Comparison of ENCODE assay signal across 8 cellular contexts in the genomic region with DNA sequence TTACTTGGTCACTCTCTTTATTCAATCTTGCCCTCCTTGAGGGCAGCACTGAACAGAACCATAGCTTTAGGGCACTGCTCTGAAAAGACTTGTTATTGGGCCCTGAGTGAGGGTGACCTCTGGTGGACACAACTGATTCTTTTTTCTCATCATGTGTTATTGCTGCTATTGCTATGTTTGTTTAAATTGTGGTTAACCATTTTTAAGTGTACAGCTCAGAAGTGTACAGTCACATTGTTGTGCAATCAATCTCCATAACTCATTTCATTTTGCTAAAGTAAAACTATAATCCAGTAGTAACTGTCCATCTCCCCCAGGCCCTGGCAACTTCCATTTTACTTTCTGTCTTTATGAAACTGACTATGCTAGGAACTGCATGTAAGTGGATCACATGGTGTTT.
A peak's percentile ranks its signal among the peaks of the same experiment; 100 is the strongest.
DNase-seq lines count a peak whose midpoint lies in the region; ATAC-seq, FAIRE-seq and TF ChIP-seq lines count a peak whose summit lies in the region.

No MANE protein-coding gene starts in this region.

- H4K20me1 ChIP-seq in Karpas-422 (ENCODE audit: insufficient read depth, low read depth, low read length): no peaks in the 10 kb centered on the region

- peaks cover 5% of the 10 kb centered on the region for H3K4me1 Mint-ChIP-seq in activated naive CD4-positive, alpha-beta T cell treated with anti-CD3 and anti-CD28 coated beads, Interleukin-2, amount 10 ng/mL, durations not matched to agents 7 days and 5 days

- H3K4me2 ChIP-seq in A549 (no peak overlapping the region), Karpas-422 (ENCODE audit: low read depth, low read length, poor library complexity, severe bottlenecking) (no peak overlapping the region)

- intact Hi-C loops in left cardiac atrium (cut with DNase I): loop anchor here in 1 of 2 donors (5.0 kb wide), 1 partner anchor 302 kb away; no protein-coding TSS in a partner anchor

- H3K4me3 Mint-ChIP-seq in activated naive CD4-positive, alpha-beta T cell treated with anti-CD3 and anti-CD28 coated beads, Interleukin-2, amount 10 ng/mL, durations not matched to agents 7 days and 5 days: no peak overlapping the region

- DNase-seq in A549 (ENCODE audit: low read depth in 1 of 2, low spot score in 1 of 2) (peak; percentile 18 to 56), GM10266 (ENCODE audit: extremely low spot score) (peak; percentile 55), HCEC 1CT (peak; percentile 96), Karpas-422 (peak; percentile 68), WERI-Rb-1 (peak; percentile 44), left cardiac atrium (peak; percentile 22), small intestine (peak; percentile 56)
- DNase-seq in activated naive CD4-positive, alpha-beta T cell treated with anti-CD3 and anti-CD28 coated beads, Interleukin-2, amount 10 ng/mL, durations not matched to agents 7 days and 5 days: no peak

- H3K9me2 ChIP-seq in Karpas-422 (replicated peaks; ENCODE audit: insufficient read depth, low read length): no peaks in the 10 kb centered on the region

- no peaks in the 10 kb centered on the region for H3K79me2 ChIP-seq in Karpas-422 (ENCODE audit: low read length)

- no peak overlapping the region for H2AFZ ChIP-seq in Karpas-422 (ENCODE audit: low read length)

- peak; percentile 32 to 53; a peak in 4 of 5 replicates for TF ChIP-seq RAD21 in A549 (conservative IDR thresholded peaks at IDR 0.05 in 1 of 2, IDR thresholded peaks at IDR 0.05 in 1 of 2)

- H3K27me3 ChIP-seq in Karpas-422 (ENCODE audit: low read length): no peaks in the 10 kb centered on the region
- no peaks in the 10 kb centered on the region for H3K27me3 ChIP-seq in WERI-Rb-1 (ENCODE audit: insufficient read depth, low read depth, severe bottlenecking)
- no peaks in the 10 kb centered on the region for H3K27me3 ChIP-seq in small intestine (ENCODE audit: control insufficient read depth in 2 of 2, insufficient read depth in 2 of 2, low read length in 2 of 2)

- no peak overlapping the region for H3K27ac ChIP-seq in A549
- H3K27ac ChIP-seq in Karpas-422 (ENCODE audit: low read length): no peak overlapping the region
- no peak overlapping the region for H3K27ac ChIP-seq in WERI-Rb-1
- no peak overlapping the region for H3K27ac ChIP-seq in small intestine (ENCODE audit: low read depth in 1 of 2, low read length in 1 of 2)

- TF ChIP-seq CTCF in A549 (IDR thresholded peaks at IDR 0.05) (peak; percentile 44; the same call in 2 of the 3 replicates), GM10266 (IDR thresholded peaks at IDR 0.05; ENCODE audit: control insufficient read depth, insufficient read depth, low read depth, missing control alignments) (peak; percentile 40), WERI-Rb-1 (IDR thresholded peaks at IDR 0.05; ENCODE audit: low read depth, low read length) (peak; percentile 68)

- H3K36me3 Mint-ChIP-seq in activated naive CD4-positive, alpha-beta T cell treated with anti-CD3 and anti-CD28 coated beads, Interleukin-2, amount 10 ng/mL, durations not matched to agents 7 days and 5 days: no peaks in the 10 kb centered on the region

- no peak overlapping the region for H3K4me3 ChIP-seq in A549
- H3K4me3 ChIP-seq in Karpas-422 (ENCODE audit: low read length): no peak overlapping the region
- no peak overlapping the region for H3K4me3 ChIP-seq in WERI-Rb-1 (ENCODE audit: low read depth, low read length)
- H3K4me3 ChIP-seq in small intestine (ENCODE audit: low read depth in 1 of 2, low read length in 2 of 2): no peak overlapping the region

- no peak for TF ChIP-seq EP300 in A549 (IDR thresholded peaks at IDR 0.05)

- ATAC-seq in A549 (peak; percentile 81 to 87; a peak in 5 of 6 replicates), left cardiac atrium (peak; percentile 74 to 78)

- POLR2A ChIA-PET in A549 (lab: Yijun Ruan, JAX): no interaction called here

- H3K9me3 Mint-ChIP-seq in activated naive CD4-positive, alpha-beta T cell treated with anti-CD3 and anti-CD28 coated beads, Interleukin-2, amount 10 ng/mL, durations not matched to agents 7 days and 5 days: no peaks in the 10 kb centered on the region

- no peak overlapping the region for H3K9ac ChIP-seq in Karpas-422 (ENCODE audit: low read length)

- FAIRE-seq in A549 (lab: Jason Lieb, UNC) (no peak), small intestine (lab: Jason Lieb, UNC) (no peak)

- no peaks in the 10 kb centered on the region for H3K27me3 Mint-ChIP-seq in activated naive CD4-positive, alpha-beta T cell treated with anti-CD3 and anti-CD28 coated beads, Interleukin-2, amount 10 ng/mL, durations not matched to agents 7 days and 5 days

- H3K4me1 ChIP-seq in A549: no peaks in the 10 kb centered on the region
- no peaks in the 10 kb centered on the region for H3K4me1 ChIP-seq in Karpas-422 (ENCODE audit: low read length)
- H3K4me1 ChIP-seq in small intestine (ENCODE audit: control insufficient read depth in 2 of 2, insufficient read depth in 1 of 2, low read depth in 1 of 2, low read length in 1 of 2): no peaks in the 10 kb centered on the region

- CTCF ChIA-PET in A549 (lab: Yijun Ruan, JAX): interaction anchor here (0.5 to 2.9 kb wide), 17 partner anchors 8 to 665 kb away, joined by 3 to 21 read pairs (median 3); no protein-coding TSS in a partner anchor
- CTCF ChIA-PET in activated naive CD4-positive, alpha-beta T cell treated with anti-CD3 and anti-CD28 coated beads, Interleukin-2, amount 10 ng/mL, durations not matched to agents 7 days and 5 days (lab: Charles Lee): interaction anchor here (1.1 to 2.8 kb wide), 5 partner anchors 9 to 305 kb away, joined by 3 to 21 read pairs (median 5); no protein-coding TSS in a partner anchor

- no peak overlapping the region for H3K27ac Mint-ChIP-seq in activated naive CD4-positive, alpha-beta T cell treated with anti-CD3 and anti-CD28 coated beads, Interleukin-2, amount 10 ng/mL, durations not matched to agents 7 days and 5 days

- H3K36me3 ChIP-seq in Karpas-422 (ENCODE audit: insufficient read depth, low read length) (no peaks in the 10 kb centered on the region), WERI-Rb-1 (no peaks in the 10 kb centered on the region), small intestine (ENCODE audit: control insufficient read depth in 2 of 2, insufficient read depth in 2 of 2, low read length in 2 of 2) (no peaks in the 10 kb centered on the region)

- H3K9me3 ChIP-seq in A549: no peaks in the 10 kb centered on the region
- no peaks in the 10 kb centered on the region for H3K9me3 ChIP-seq in Karpas-422 (ENCODE audit: low read length)
- H3K9me3 ChIP-seq in WERI-Rb-1 (ENCODE audit: severe bottlenecking): no peaks in the 10 kb centered on the region
- no peaks in the 10 kb centered on the region for H3K9me3 ChIP-seq in small intestine (ENCODE audit: control insufficient read depth, low read depth)

- no peak for TF ChIP-seq POLR2A in A549 (IDR thresholded peaks at IDR 0.05; ENCODE audit: low read length)

TF ChIP-seq in A549, 52 proteins besides CTCF, POLR2A, EP300 and RAD21:
- TF ChIP-seq CEBPB (IDR thresholded peaks at IDR 0.05): peak in 1 of 2 experiments; percentile 56; a peak in 1 of 4 replicates
- TF ChIP-seq RARB (CRISPR knock-in tag; IDR thresholded peaks at IDR 0.05): no peak
- peak; percentile 31; the same call in 1 of the 3 replicates for TF ChIP-seq SMC3 (IDR thresholded peaks at IDR 0.05)
- TF ChIP-seq BHLHE40 (IDR thresholded peaks at IDR 0.05; ENCODE audit: low read depth, low read length): no peak
